Comparison of ENCODE assay signal across 1 cellular context in the genomic region with DNA sequence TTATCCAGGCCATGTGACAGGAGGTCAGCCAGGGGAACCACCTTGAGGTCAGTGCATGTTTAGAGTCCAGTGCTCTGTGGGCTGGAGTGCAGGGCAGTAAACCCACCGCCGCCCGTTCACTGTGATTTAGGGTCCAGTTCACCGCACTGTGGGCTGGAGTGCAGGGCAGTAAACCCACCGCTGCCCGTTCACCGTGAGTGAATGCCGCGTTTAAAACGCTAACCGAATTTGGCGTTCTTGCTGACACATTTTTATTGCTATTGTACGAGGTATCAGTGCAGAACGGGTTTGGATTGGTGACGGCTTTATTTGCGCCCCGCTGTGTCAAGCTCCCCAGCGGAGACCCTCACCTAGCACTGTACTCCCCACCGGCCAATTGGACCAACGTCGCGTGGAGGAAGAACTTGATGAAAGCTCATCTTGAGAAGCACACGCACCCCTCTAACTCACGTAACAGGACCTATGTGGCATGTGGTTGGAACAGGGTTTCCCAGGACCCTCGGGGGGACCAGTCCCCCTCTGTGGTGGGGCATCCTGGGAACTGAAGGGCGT.
TF ChIP-seq lines count a peak whose summit lies in the region.

No MANE protein-coding gene starts in this region.

TF ChIP-seq in H1, 55 proteins besides CTCF, POLR2A, EP300 and RAD21:
- TF ChIP-seq TEAD4 (IDR thresholded peaks at IDR 0.05; ENCODE audit: low read depth, low read length) (no peak), BCL11A (IDR thresholded peaks at IDR 0.05; ENCODE audit: low read depth in 2 of 2, low read length in 2 of 2) (no peak), SRF (IDR thresholded peaks at IDR 0.05; ENCODE audit: low read depth, low read length) (no peak), GABPA (IDR thresholded peaks at IDR 0.05; ENCODE audit: borderline replicate concordance, insufficient read depth, low read length) (no peak), HDAC2 (IDR thresholded peaks at IDR 0.05; ENCODE audit: borderline replicate concordance in 1 of 2, low read depth in 2 of 2, low read length in 2 of 2) (no peak), JUN (IDR thresholded peaks at IDR 0.05; ENCODE audit: low read depth, low read length) (no peak)
- TF ChIP-seq, protein P1, sequence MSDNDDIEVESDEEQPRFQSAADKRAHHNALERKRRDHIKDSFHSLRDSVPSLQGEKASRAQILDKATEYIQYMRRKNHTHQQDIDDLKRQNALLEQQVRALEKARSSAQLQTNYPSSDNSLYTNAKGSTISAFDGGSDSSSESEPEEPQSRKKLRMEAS (IDR thresholded peaks at IDR 0.05): no peak
TF ChIP-seq in H1: peak in this region for 0.
